In the genomic region with DNA sequence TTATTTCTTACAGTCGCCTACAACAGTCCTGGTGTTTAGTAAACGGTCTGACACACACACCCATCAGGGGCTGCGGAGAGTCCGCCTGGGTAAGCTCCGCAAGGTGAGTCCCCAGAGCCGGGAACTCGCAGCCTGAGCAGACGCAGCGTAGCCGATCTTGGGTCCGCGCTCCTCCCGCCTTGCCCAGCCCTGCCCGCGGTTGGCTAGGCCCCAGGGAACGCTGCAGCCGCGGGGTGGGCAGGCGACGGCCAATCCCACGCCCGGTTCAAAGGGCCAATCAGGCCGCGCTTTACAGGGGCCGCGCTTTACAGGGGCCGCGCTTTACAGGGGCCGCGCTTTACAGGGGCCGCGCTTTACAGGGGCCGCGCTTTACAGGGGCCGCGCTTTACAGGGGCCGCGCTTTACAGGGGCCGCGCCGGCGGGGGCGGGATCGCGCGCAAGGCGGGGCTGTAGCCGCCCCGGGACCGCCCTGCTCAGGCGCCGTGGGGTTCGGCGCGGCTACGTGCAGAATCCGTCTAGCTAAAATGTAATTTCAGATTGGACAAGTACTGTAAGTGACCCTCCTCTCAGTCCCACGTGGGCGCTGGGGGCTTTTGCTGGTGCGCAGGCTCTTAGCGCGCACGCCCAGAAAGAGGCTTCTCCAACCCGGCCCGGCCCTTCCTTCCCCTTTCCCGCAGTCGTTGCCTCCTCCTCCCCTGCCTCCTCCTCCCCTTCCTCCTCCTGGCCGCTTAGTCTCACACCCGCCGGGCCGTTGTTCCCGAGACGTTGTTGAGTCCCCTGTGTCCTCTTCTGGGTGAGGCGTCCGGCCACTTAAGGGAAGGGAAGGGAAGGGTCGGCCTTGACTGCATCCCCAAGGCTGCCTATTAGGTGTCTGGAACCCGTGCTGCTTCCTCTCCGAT, we compare ENCODE assay signal across 1 cellular context.
TF ChIP-seq lines count a peak whose summit lies in the region.

A gene with protein sequence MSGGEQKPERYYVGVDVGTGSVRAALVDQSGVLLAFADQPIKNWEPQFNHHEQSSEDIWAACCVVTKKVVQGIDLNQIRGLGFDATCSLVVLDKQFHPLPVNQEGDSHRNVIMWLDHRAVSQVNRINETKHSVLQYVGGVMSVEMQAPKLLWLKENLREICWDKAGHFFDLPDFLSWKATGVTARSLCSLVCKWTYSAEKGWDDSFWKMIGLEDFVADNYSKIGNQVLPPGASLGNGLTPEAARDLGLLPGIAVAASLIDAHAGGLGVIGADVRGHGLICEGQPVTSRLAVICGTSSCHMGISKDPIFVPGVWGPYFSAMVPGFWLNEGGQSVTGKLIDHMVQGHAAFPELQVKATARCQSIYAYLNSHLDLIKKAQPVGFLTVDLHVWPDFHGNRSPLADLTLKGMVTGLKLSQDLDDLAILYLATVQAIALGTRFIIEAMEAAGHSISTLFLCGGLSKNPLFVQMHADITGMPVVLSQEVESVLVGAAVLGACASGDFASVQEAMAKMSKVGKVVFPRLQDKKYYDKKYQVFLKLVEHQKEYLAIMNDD (plus strand): TSS at position 737 of the 899 bp plus-strand sequence. CDS start 24,456 bp downstream, outside the sequence.

TF ChIP-seq in GM12878, 131 proteins besides CTCF, POLR2A, EP300 and RAD21 (continued from another document):
- TF ChIP-seq, protein P1, sequence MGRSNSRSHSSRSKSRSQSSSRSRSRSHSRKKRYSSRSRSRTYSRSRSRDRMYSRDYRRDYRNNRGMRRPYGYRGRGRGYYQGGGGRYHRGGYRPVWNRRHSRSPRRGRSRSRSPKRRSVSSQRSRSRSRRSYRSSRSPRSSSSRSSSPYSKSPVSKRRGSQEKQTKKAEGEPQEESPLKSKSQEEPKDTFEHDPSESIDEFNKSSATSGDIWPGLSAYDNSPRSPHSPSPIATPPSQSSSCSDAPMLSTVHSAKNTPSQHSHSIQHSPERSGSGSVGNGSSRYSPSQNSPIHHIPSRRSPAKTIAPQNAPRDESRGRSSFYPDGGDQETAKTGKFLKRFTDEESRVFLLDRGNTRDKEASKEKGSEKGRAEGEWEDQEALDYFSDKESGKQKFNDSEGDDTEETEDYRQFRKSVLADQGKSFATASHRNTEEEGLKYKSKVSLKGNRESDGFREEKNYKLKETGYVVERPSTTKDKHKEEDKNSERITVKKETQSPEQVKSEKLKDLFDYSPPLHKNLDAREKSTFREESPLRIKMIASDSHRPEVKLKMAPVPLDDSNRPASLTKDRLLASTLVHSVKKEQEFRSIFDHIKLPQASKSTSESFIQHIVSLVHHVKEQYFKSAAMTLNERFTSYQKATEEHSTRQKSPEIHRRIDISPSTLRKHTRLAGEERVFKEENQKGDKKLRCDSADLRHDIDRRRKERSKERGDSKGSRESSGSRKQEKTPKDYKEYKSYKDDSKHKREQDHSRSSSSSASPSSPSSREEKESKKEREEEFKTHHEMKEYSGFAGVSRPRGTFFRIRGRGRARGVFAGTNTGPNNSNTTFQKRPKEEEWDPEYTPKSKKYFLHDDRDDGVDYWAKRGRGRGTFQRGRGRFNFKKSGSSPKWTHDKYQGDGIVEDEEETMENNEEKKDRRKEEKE (IDR thresholded peaks at IDR 0.05) = no peak
- no peak for TF ChIP-seq NR2C2 (IDR thresholded peaks at IDR 0.05; ENCODE audit: borderline replicate concordance, control insufficient read depth, insufficient read length, low read depth)
- TF ChIP-seq CEBPB (IDR thresholded peaks at IDR 0.05; ENCODE audit: borderline replicate concordance in 1 of 2, low read depth in 2 of 2, low read length in 2 of 2) = no peak
- no peak for TF ChIP-seq YBX1 (IDR thresholded peaks at IDR 0.05)
- TF ChIP-seq, protein P2, sequence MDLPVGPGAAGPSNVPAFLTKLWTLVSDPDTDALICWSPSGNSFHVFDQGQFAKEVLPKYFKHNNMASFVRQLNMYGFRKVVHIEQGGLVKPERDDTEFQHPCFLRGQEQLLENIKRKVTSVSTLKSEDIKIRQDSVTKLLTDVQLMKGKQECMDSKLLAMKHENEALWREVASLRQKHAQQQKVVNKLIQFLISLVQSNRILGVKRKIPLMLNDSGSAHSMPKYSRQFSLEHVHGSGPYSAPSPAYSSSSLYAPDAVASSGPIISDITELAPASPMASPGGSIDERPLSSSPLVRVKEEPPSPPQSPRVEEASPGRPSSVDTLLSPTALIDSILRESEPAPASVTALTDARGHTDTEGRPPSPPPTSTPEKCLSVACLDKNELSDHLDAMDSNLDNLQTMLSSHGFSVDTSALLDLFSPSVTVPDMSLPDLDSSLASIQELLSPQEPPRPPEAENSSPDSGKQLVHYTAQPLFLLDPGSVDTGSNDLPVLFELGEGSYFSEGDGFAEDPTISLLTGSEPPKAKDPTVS (IDR thresholded peaks at IDR 0.05; ENCODE audit: low read depth, low read length) = no peak
- TF ChIP-seq PAX5 (IDR thresholded peaks at IDR 0.05; ENCODE audit: borderline replicate concordance, low read depth, low read length) = peak; percentile 29; the same call in 1 of the 2 replicates
- TF ChIP-seq, protein P3, sequence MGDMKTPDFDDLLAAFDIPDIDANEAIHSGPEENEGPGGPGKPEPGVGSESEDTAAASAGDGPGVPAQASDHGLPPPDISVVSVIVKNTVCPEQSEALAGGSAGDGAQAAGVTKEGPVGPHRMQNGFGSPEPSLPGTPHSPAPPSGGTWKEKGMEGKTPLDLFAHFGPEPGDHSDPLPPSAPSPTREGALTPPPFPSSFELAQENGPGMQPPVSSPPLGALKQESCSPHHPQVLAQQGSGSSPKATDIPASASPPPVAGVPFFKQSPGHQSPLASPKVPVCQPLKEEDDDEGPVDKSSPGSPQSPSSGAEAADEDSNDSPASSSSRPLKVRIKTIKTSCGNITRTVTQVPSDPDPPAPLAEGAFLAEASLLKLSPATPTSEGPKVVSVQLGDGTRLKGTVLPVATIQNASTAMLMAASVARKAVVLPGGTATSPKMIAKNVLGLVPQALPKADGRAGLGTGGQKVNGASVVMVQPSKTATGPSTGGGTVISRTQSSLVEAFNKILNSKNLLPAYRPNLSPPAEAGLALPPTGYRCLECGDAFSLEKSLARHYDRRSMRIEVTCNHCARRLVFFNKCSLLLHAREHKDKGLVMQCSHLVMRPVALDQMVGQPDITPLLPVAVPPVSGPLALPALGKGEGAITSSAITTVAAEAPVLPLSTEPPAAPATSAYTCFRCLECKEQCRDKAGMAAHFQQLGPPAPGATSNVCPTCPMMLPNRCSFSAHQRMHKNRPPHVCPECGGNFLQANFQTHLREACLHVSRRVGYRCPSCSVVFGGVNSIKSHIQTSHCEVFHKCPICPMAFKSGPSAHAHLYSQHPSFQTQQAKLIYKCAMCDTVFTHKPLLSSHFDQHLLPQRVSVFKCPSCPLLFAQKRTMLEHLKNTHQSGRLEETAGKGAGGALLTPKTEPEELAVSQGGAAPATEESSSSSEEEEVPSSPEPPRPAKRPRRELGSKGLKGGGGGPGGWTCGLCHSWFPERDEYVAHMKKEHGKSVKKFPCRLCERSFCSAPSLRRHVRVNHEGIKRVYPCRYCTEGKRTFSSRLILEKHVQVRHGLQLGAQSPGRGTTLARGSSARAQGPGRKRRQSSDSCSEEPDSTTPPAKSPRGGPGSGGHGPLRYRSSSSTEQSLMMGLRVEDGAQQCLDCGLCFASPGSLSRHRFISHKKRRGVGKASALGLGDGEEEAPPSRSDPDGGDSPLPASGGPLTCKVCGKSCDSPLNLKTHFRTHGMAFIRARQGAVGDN (IDR thresholded peaks at IDR 0.05) = 0 out of 2 replicates have a peak, but pooled peaks have one; percentile 30
- TF ChIP-seq POU2F2 (IDR thresholded peaks at IDR 0.05; ENCODE audit: borderline replicate concordance, low read depth, low read length) = peak; percentile 65; the same call in 2 of the 3 replicates
- 0 out of 2 replicates have a peak, but pooled peaks have one; percentile 47 for TF ChIP-seq SIN3A (IDR thresholded peaks at IDR 0.05; ENCODE audit: low read depth, low read length)
- TF ChIP-seq, protein P4, sequence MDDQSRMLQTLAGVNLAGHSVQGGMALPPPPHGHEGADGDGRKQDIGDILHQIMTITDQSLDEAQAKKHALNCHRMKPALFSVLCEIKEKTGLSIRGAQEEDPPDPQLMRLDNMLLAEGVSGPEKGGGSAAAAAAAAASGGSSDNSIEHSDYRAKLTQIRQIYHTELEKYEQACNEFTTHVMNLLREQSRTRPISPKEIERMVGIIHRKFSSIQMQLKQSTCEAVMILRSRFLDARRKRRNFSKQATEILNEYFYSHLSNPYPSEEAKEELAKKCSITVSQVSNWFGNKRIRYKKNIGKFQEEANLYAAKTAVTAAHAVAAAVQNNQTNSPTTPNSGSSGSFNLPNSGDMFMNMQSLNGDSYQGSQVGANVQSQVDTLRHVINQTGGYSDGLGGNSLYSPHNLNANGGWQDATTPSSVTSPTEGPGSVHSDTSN (IDR thresholded peaks at IDR 0.05; ENCODE audit: insufficient replicate concordance, low read depth, low read length) = no peak
- TF ChIP-seq SMAD5 (IDR thresholded peaks at IDR 0.05; ENCODE audit: low read depth) = peak; percentile 67; the same call in 1 of the 2 replicates
- no peak for TF ChIP-seq MYC (IDR thresholded peaks at IDR 0.05; ENCODE audit: insufficient read depth, insufficient read length, insufficient replicate concordance, low read length, severe bottlenecking)
- TF ChIP-seq MYB (IDR thresholded peaks at IDR 0.05; ENCODE audit: borderline replicate concordance, low read depth, low read length) = no peak
- peak; percentile 23; the same call in 1 of the 2 replicates for TF ChIP-seq NR2F1 (conservative IDR thresholded peaks at IDR 0.05)
- TF ChIP-seq ASH2L (IDR thresholded peaks at IDR 0.05; ENCODE audit: borderline replicate concordance, low read depth) = no peak
- no peak for TF ChIP-seq YY1 (IDR thresholded peaks at IDR 0.05; ENCODE audit: low read depth, low read length)
- TF ChIP-seq DPF2 (IDR thresholded peaks at IDR 0.05) = peak; percentile 43
- TF ChIP-seq, protein P5, sequence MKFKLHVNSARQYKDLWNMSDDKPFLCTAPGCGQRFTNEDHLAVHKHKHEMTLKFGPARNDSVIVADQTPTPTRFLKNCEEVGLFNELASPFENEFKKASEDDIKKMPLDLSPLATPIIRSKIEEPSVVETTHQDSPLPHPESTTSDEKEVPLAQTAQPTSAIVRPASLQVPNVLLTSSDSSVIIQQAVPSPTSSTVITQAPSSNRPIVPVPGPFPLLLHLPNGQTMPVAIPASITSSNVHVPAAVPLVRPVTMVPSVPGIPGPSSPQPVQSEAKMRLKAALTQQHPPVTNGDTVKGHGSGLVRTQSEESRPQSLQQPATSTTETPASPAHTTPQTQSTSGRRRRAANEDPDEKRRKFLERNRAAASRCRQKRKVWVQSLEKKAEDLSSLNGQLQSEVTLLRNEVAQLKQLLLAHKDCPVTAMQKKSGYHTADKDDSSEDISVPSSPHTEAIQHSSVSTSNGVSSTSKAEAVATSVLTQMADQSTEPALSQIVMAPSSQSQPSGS (IDR thresholded peaks at IDR 0.05; ENCODE audit: low read length) = no peak
- no peak for TF ChIP-seq SRF (IDR thresholded peaks at IDR 0.05; ENCODE audit: low read depth in 2 of 2, low read length in 2 of 2)
- no peak for TF ChIP-seq PAX8 (IDR thresholded peaks at IDR 0.05)
- TF ChIP-seq NFYA (IDR thresholded peaks at IDR 0.05; ENCODE audit: borderline replicate concordance, low read depth, low read length) = no peak
- TF ChIP-seq, protein P6, sequence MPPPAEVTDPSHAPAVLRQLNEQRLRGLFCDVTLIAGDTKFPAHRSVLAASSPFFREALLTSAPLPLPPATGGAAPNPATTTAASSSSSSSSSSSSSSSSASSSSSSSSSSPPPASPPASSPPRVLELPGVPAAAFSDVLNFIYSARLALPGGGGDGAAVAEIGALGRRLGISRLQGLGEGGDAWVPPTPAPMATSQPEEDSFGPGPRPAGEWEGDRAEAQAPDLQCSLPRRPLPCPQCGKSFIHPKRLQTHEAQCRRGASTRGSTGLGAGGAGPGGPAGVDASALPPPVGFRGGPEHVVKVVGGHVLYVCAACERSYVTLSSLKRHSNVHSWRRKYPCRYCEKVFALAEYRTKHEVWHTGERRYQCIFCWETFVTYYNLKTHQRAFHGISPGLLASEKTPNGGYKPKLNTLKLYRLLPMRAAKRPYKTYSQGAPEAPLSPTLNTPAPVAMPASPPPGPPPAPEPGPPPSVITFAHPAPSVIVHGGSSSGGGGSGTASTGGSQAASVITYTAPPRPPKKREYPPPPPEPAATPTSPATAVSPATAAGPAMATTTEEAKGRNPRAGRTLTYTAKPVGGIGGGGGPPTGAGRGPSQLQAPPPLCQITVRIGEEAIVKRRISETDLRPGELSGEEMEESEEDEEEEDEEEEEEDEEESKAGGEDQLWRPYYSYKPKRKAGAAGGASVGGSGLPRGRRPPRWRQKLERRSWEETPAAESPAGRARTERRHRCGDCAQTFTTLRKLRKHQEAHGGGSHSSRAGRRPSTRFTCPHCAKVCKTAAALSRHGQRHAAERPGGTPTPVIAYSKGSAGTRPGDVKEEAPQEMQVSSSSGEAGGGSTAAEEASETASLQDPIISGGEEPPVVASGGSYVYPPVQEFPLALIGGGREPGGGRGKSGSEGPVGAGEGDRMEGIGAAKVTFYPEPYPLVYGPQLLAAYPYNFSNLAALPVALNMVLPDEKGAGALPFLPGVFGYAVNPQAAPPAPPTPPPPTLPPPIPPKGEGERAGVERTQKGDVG (CRISPR knock-in tag; IDR thresholded peaks at IDR 0.05) = no peak
- TF ChIP-seq TCF3 (IDR thresholded peaks at IDR 0.05; ENCODE audit: borderline replicate concordance, insufficient read depth, low read depth, low read length) = peak; percentile 55; the same call in 1 of the 2 replicates
- 0 out of 2 replicates have a peak, but pooled peaks have one; percentile 57 for TF ChIP-seq RCOR1 (conservative IDR thresholded peaks at IDR 0.05; ENCODE audit: low read depth, low read length)
- TF ChIP-seq HCFC1 (IDR thresholded peaks at IDR 0.05; ENCODE audit: low read length) = peak; percentile 12; the same call in 1 of the 2 replicates
- peak in 1 of 2 experiments; percentile 50; a peak in 2 of 4 replicates for TF ChIP-seq BHLHE40 (IDR thresholded peaks at IDR 0.05; ENCODE audit: borderline replicate concordance in 1 of 2, low read depth in 2 of 2, low read length in 1 of 2)
- TF ChIP-seq NRF1 (conservative IDR thresholded peaks at IDR 0.05; ENCODE audit: low read depth, low read length) = peak; percentile 79
- TF ChIP-seq NR2C1 (IDR thresholded peaks at IDR 0.05) = no peak
- TF ChIP-seq TCF7 (IDR thresholded peaks at IDR 0.05; ENCODE audit: borderline replicate concordance) = no peak
- TF ChIP-seq RB1 (IDR thresholded peaks at IDR 0.05; ENCODE audit: borderline replicate concordance) = peak; percentile 94
- TF ChIP-seq HDAC2 (IDR thresholded peaks at IDR 0.05) = no peak
- TF ChIP-seq GATAD2B (conservative IDR thresholded peaks at IDR 0.05; ENCODE audit: low read depth) = no peak; the same call in none of the 2 replicates
- no peak; the same call in 1 of the 2 replicates for TF ChIP-seq STAT1 (conservative IDR thresholded peaks at IDR 0.05)
- TF ChIP-seq ZNF207 (IDR thresholded peaks at IDR 0.05; ENCODE audit: borderline replicate concordance) = no peak
